Comparison of ENCODE assay signal across 8 cellular contexts in the genomic region with DNA sequence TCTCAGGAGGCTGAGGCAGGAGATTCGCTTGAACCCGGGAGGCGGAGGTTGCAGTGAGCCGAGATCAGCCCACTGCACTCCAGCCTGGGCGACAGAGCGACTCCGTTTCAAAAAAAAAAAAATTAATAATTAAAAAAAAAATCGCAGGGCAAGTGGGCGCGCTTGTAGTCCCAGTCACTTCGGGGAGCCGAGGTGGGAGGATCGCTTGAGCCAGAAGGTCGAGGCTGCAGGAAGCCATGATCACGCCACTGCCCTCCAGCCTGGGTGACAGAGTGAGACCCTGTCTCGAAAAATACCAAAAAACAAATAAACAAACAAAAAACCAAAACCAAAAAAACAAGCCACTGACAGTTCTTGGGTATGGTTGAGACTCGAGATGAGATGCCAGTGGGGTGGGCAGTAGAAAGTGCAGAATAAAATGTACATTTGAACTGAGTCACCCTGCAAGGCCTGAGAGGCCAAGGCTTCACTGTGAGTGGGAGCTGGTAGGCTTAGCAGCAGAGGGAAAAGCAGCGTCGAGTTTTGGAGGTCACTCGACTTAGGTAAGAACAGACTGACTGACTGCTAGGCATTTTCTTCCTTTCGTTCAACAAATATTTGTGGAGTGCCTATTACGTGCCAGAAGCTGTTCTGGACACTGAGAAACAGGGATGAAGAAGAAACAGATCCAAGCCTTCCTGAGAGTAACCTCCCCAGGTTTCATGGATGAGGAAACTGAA. TPM values are rescaled to one million over a fixed set of nuclear protein-coding genes. Genes with fewer than 3 reads are reported as not detected.
DNase-seq lines count a peak whose midpoint lies in the region; ATAC-seq and TF ChIP-seq lines count a peak whose summit lies in the region.

No MANE protein-coding gene starts in this region.

- H3K36me3 ChIP-seq in PC-9 (ENCODE audit: low read depth) (peaks cover 21% of the 10 kb centered on the region), ectodermal cell (ENCODE audit: control insufficient read depth, insufficient read depth, low read length) (peaks cover 3% of the 10 kb centered on the region), neuronal stem cell (replicated peaks in 1 of 2; ENCODE audit: control insufficient read depth in 2 of 2, insufficient read depth in 2 of 2, low read length in 2 of 2) (peaks cover 4 to 20% of the 10 kb centered on the region in 2 donors)

- H3K18ac ChIP-seq in neuronal stem cell (ENCODE audit: low read length) = peak overlapping the region; percentile 97

- H2BK15ac ChIP-seq in neuronal stem cell (ENCODE audit: low read length) = no peak overlapping the region

- 83 to 88% methylated on average over 22 of the region's 22 CpGs for WGBS in ectodermal cell, 2 experiments
- WGBS in neuronal stem cell (ENCODE audit: extremely low coverage in 2 of 2, insufficient read length in 2 of 2, insufficient replicate concordance in 1 of 2), 2 donors = no CpG with 5 or more reads among the region's 22 CpGs

- H3K9me3 ChIP-seq in PC-9 (ENCODE audit: insufficient read depth, low read depth) (no peaks in the 10 kb centered on the region), ectodermal cell (ENCODE audit: control insufficient read depth, low read length) (no peaks in the 10 kb centered on the region), neuronal stem cell (replicated peaks in 1 of 2; ENCODE audit: control insufficient read depth in 2 of 2, insufficient read depth in 1 of 2, low read depth in 1 of 2, low read length in 2 of 2) (no peaks in the 10 kb centered on the region)

- BruUV-seq in PC-9 (replicated peaks; lab: Mats Ljungman, UMichigan) = TSS peak; percentile 79

- no peak overlapping the region for H2AK5ac ChIP-seq in neuronal stem cell (ENCODE audit: low read depth, low read length)

- POLR2A ChIA-PET in PC-9 (lab: Charles Lee; ENCODE audit: unreplicated experiment) = interaction anchor here (0.5 to 1.3 kb wide), 14 partner anchors 10 to 686 kb away, joined by 3 to 61 read pairs (median 4); no protein-coding TSS in a partner anchor

- H3F3A ChIP-seq in PC-9 (ENCODE audit: insufficient read depth, low read depth) = peaks cover 54% of the 10 kb centered on the region

- DNase-seq in NCI-H510A treated with DMSO at 0.1 percent for 48 hours (lab: John Stamatoyannopoulos, UW) (peak; percentile 69), NCI-H510A (lab: John Stamatoyannopoulos, UW) (no peak), PC-9 (no peak), neuronal stem cell (ENCODE audit: low spot score) (no peak), DMS153 (lab: John Stamatoyannopoulos, UW) (no peak), GM10266 (ENCODE audit: extremely low spot score) (no peak)

- no peaks in the 10 kb centered on the region for H3K9me2 ChIP-seq in PC-9 (ENCODE audit: insufficient read depth)

- peaks cover 60% of the 10 kb centered on the region for H3K79me2 ChIP-seq in PC-9 (ENCODE audit: low read depth)

- intact Hi-C loops in PC-9 (cut with micrococcal nuclease; ENCODE audit: unreplicated experiment) = loop anchor here (1.0 to 10.0 kb wide), 3 partner anchors 9 to 131 kb away; a partner anchor contains a TSS

- TF ChIP-seq CTCF in PC-9 (conservative IDR thresholded peaks at IDR 0.05) (no peak), GM10266 (IDR thresholded peaks at IDR 0.05; ENCODE audit: control insufficient read depth, insufficient read depth, low read depth, missing control alignments) (no peak)

- H4K91ac ChIP-seq in neuronal stem cell (ENCODE audit: low read depth, low read length, poor library complexity) = no peak overlapping the region

- peak overlapping the region; percentile 85 for H3K4me2 ChIP-seq in PC-9
- no peak overlapping the region for H3K4me2 ChIP-seq in neuronal stem cell (ENCODE audit: insufficient read depth, low read length, poor library complexity, severe bottlenecking)

- H4K8ac ChIP-seq in neuronal stem cell (ENCODE audit: low read depth, low read length) = peak overlapping the region; percentile 72

- H2BK120ac ChIP-seq in neuronal stem cell (ENCODE audit: low read depth, low read length) = no peak overlapping the region

- H3K23ac ChIP-seq in neuronal stem cell (ENCODE audit: low read depth, low read length, poor library complexity) = peak overlapping the region; percentile 100

- no peak overlapping the region for H2BK5ac ChIP-seq in neuronal stem cell (ENCODE audit: low read length)

- H3K4me1 ChIP-seq in PC-9 (replicated peaks; ENCODE audit: insufficient read depth) = peaks cover 33% of the 10 kb centered on the region
- H3K4me1 ChIP-seq in ectodermal cell (ENCODE audit: control insufficient read depth, insufficient read depth, low read length) = no peaks in the 10 kb centered on the region
- H3K4me1 ChIP-seq in neuronal stem cell (ENCODE audit: control insufficient read depth in 2 of 2, insufficient read depth in 1 of 2, low read depth in 1 of 2, low read length in 2 of 2) = peaks cover 3 to 4% of the 10 kb centered on the region in 2 donors

- peaks cover 23% of the 10 kb centered on the region for H4K20me1 ChIP-seq in PC-9 (ENCODE audit: insufficient read depth)

- no peaks in the 10 kb centered on the region for H3K27me3 ChIP-seq in PC-9 (ENCODE audit: insufficient read depth, low read depth)
- peaks cover 3% of the 10 kb centered on the region for H3K27me3 ChIP-seq in ectodermal cell (ENCODE audit: control insufficient read depth, insufficient read depth, low read length, poor library complexity, severe bottlenecking)
- peaks cover 0 to 14% (median 0%) of the 10 kb centered on the region in 3 experiments for H3K27me3 ChIP-seq in neuronal stem cell (ENCODE audit: control insufficient read depth in 3 of 3, insufficient read depth in 3 of 3, low read depth in 1 of 3, low read length in 3 of 3)

- H2BK12ac ChIP-seq in neuronal stem cell (ENCODE audit: low read length) = no peak overlapping the region

- peak overlapping the region; percentile 81 for H2AFZ ChIP-seq in PC-9
- H2AFZ ChIP-seq in neuronal stem cell (ENCODE audit: low read length) = peak overlapping the region; percentile 79

- H3K4ac ChIP-seq in neuronal stem cell (ENCODE audit: low read length) = no peak overlapping the region

- H3K27ac ChIP-seq in PC-9 = peak overlapping the region; percentile 84
- H3K27ac ChIP-seq in ectodermal cell (ENCODE audit: insufficient read depth, low read depth, low read length, poor library complexity, severe bottlenecking) = no peak overlapping the region
- H3K27ac ChIP-seq in neuronal stem cell (replicated peaks; ENCODE audit: low read length) = no peak overlapping the region

- no peak overlapping the region for H3K14ac ChIP-seq in neuronal stem cell (ENCODE audit: low read length)

- ATAC-seq in HG03196 (IDR thresholded peaks at IDR 0.05; ENCODE audit: unreplicated experiment) = no peak

- H3K79me1 ChIP-seq in neuronal stem cell (ENCODE audit: low read depth, low read length) = no peaks in the 10 kb centered on the region

- CTCF ChIA-PET in PC-9 (lab: Charles Lee) = interaction anchor here (0.6 kb wide), 1 partner anchor 10 kb away, joined by 4 read pairs; no protein-coding TSS in a partner anchor

- H3K4me3 ChIP-seq in PC-9 = peak overlapping the region; percentile 79
- H3K4me3 ChIP-seq in ectodermal cell (ENCODE audit: insufficient read depth, low read depth, low read length) = peak overlapping the region; percentile 74
- H3K4me3 ChIP-seq in neuronal stem cell (ENCODE audit: low read length in 2 of 2) = peak overlapping the region in 1 of 2 donors; percentile 71

- peak overlapping the region; percentile 80 for H3K9ac ChIP-seq in neuronal stem cell (ENCODE audit: low read depth, low read length, poor library complexity)

RNA-seq across cellular contexts. Expression of a gene that starts 0.6 kb away (rescaled TPM):
- 716 and 962 TPM in 2 replicates for total RNA-seq in PC-9 (2021)
- 493 TPM for polyA plus RNA-seq in ectodermal cell (2013, experiment 1 of 4)
- 385 TPM for polyA plus RNA-seq in ectodermal cell (2013, experiment 2 of 4)
- polyA plus RNA-seq in ectodermal cell (2013, experiment 3 of 4) = 323 TPM
- 302 TPM for polyA plus RNA-seq in ectodermal cell (2013, experiment 4 of 4)
- polyA plus RNA-seq in neuronal stem cell (2013, experiment 1 of 2) = 91.4 TPM
- polyA plus RNA-seq in neuronal stem cell (2013, experiment 2 of 2) = 92.2 TPM

RNA-seq across cellular contexts. Expression of a gene that starts 18.4 kb away (rescaled TPM):
- not detected in 2 replicates for total RNA-seq in PC-9 (2021)
- polyA plus RNA-seq in ectodermal cell (2013, experiment 1 of 4) = not detected
- polyA plus RNA-seq in ectodermal cell (2013, experiment 2 of 4) = not detected
- not detected for polyA plus RNA-seq in ectodermal cell (2013, experiment 3 of 4)
- polyA plus RNA-seq in ectodermal cell (2013, experiment 4 of 4) = not detected
- 0.60 TPM for polyA plus RNA-seq in neuronal stem cell (2013, experiment 1 of 2)
- polyA plus RNA-seq in neuronal stem cell (2013, experiment 2 of 2) = 0.62 TPM
